ENCODE assay signal across 10 cellular contexts in the genomic region with DNA sequence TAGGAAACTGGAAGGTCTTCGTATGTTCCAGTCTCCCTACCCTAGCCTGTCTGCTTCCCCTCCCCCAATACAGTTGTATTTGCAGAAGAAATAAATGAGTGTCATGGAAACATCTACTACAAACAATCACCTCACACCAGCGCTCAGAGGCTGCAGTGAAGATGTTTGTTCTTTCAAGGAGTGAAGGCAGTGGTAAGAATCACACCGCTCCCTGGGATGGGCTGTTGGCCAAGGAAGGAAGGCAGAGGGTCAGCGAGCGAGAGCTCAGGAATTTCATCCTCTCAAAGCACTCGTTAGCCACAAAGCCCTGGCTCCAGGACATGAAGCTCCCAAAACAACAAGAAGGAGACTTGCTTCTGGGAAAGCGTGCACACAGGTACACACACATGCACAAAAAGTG. TPM values are rescaled to one million over a fixed set of nuclear protein-coding genes. Genes with fewer than 3 reads are reported as not detected.
A peak's percentile ranks its signal among the peaks of the same experiment; 100 is the strongest.
DNase-seq lines count a peak whose midpoint lies in the region; ATAC-seq, FAIRE-seq and TF ChIP-seq lines count a peak whose summit lies in the region.
"Had no signal": no experiment of that assay in that cellular context is flagged by ENCODE, and none has a peak within 500 bp of the region (broad histone marks: within the 10 kb centered on the region; RNA-seq: fewer than 3 reads in every experiment).

No MANE protein-coding gene starts in this region.

- H3K4me1 ChIP-seq in IMR-90 (ENCODE audit: control insufficient read depth, insufficient read depth, low read length), result no peaks in the 10 kb centered on the region
- peaks cover 19% of the 10 kb centered on the region for H3K4me1 ChIP-seq in neural progenitor cell
- H3K4me1 ChIP-seq in HepG2 (ENCODE audit: insufficient read depth, low read length), result no peaks in the 10 kb centered on the region

- H3K27ac ChIP-seq in IMR-90 (ENCODE audit: insufficient read depth, low read length), result no peak overlapping the region
- no peak overlapping the region for H3K27ac ChIP-seq in neural progenitor cell
- no peak overlapping the region for H3K27ac ChIP-seq in HepG2 (ENCODE audit: extremely low read length, insufficient read depth, low read length)
- H3K27ac ChIP-seq: neutrophil had no signal

- H3K4me2 ChIP-seq in IMR-90 (ENCODE audit: low read depth, low read length) (no peak overlapping the region), neural progenitor cell (peak overlapping the region; percentile 99), HepG2 (ENCODE audit: low read depth, low read length) (no peak overlapping the region)

- no peak overlapping the region for H3K18ac ChIP-seq in IMR-90 (ENCODE audit: low read depth, low read length)

- TF ChIP-seq RAD21 in IMR-90 (IDR thresholded peaks at IDR 0.05; ENCODE audit: low read length) (no peak), HepG2 (CRISPR knock-in tag; IDR thresholded peaks at IDR 0.05) (no peak)

- no peak overlapping the region for H2AK5ac ChIP-seq in IMR-90 (ENCODE audit: low read depth, low read length)

- no peak overlapping the region for H4K91ac ChIP-seq in IMR-90 (ENCODE audit: insufficient read depth, low read depth, low read length)

- H3K27me3 ChIP-seq in IMR-90 (ENCODE audit: control insufficient read depth, insufficient read depth, low read length), result peaks cover 42% of the 10 kb centered on the region
- peaks cover 78% of the 10 kb centered on the region for H3K27me3 ChIP-seq in neural progenitor cell
- peaks cover 3 to 55% of the 10 kb centered on the region in 2 experiments for H3K27me3 ChIP-seq in HepG2 (ENCODE audit: control insufficient read depth in 1 of 2, insufficient read depth in 2 of 2, low read length in 2 of 2)

- H3K4ac ChIP-seq in IMR-90 (ENCODE audit: low read depth, low read length), result no peak overlapping the region

- H3K9me3 ChIP-seq in IMR-90 (ENCODE audit: control insufficient read depth, insufficient read depth, low read length) (no peaks in the 10 kb centered on the region), neural progenitor cell (ENCODE audit: low read depth) (no peaks in the 10 kb centered on the region), HepG2 (ENCODE audit: low read length) (no peaks in the 10 kb centered on the region)
- H3K9me3 ChIP-seq: neutrophil had no signal

- no TSS peak for BruUV-seq in IMR-90 (replicated peaks; lab: Mats Ljungman, UMichigan)
- no TSS peak for BruUV-seq in HepG2 (replicated peaks; lab: Mats Ljungman, UMichigan)

- H2AFZ ChIP-seq in IMR-90 (replicated peaks; ENCODE audit: low read length, poor library complexity) (peak overlapping the region; percentile 32), neural progenitor cell (replicated peaks) (no peak overlapping the region), HepG2 (ENCODE audit: low read length) (no peak overlapping the region)

- no peak overlapping the region for H4K5ac ChIP-seq in IMR-90 (ENCODE audit: low read depth, low read length)

- H3K14ac ChIP-seq in IMR-90 (replicated peaks; ENCODE audit: low read depth, low read length), result no peak overlapping the region

- peaks cover 5% of the 10 kb centered on the region for H3F3A ChIP-seq in neural progenitor cell (ENCODE audit: low read depth)

- no peak overlapping the region for H2AK9ac ChIP-seq in IMR-90 (replicated peaks; ENCODE audit: low read depth, low read length, poor library complexity)

- in situ Hi-C loops in IMR-90 (cut with MboI; ENCODE audit: low sequenced_read_pairs) (no loop called here), HepG2 (cut with HindIII; ENCODE audit: extremely low pct_ligation_motif_present, low pct_unique_long_range_greater_than_20kb) (no loop called here)

- H3K4me3 ChIP-seq in IMR-90 (ENCODE audit: insufficient read depth, low read depth, low read length) (no peak overlapping the region), neural progenitor cell (peak overlapping the region; percentile 92), HepG2 (replicated peaks in 1 of 3; ENCODE audit: insufficient read depth in 1 of 3, low read depth in 2 of 3, low read length in 3 of 3) (no peak overlapping the region)

- no peak for TF ChIP-seq EP300 in HepG2 (IDR thresholded peaks at IDR 0.05; ENCODE audit: low read depth in 2 of 2, low read length in 2 of 2)
- TF ChIP-seq EP300 in HepG2 (CRISPR knock-in tag; IDR thresholded peaks at IDR 0.05; ENCODE audit: borderline replicate concordance), result no peak

- no peaks in the 10 kb centered on the region for H4K20me1 ChIP-seq in IMR-90 (ENCODE audit: insufficient read depth, low read length)
- peaks cover 32% of the 10 kb centered on the region for H4K20me1 ChIP-seq in neural progenitor cell (ENCODE audit: low read depth)
- 0 out of 2 replicates have a peak, but pooled peaks cover 4% of the 10 kb centered on the region for H4K20me1 ChIP-seq in HepG2 (ENCODE audit: insufficient read depth, low read length)

- H2BK15ac ChIP-seq in IMR-90 (ENCODE audit: low read depth, low read length), result no peak overlapping the region

- no peaks in the 10 kb centered on the region for H3K9me1 ChIP-seq in IMR-90 (ENCODE audit: insufficient read depth, low read length)

- H3K4me1 Mint-ChIP-seq in chondrocyte (ENCODE audit: low read depth) (peaks cover 30% of the 10 kb centered on the region), neural progenitor cell (peaks cover 23% of the 10 kb centered on the region)

- H3K4me3 Mint-ChIP-seq in chondrocyte (ENCODE audit: unreplicated experiment), result peak overlapping the region; percentile 83
- H3K4me3 Mint-ChIP-seq in neural progenitor cell, result peak overlapping the region; percentile 94

- H3K79me2 ChIP-seq in neural progenitor cell (ENCODE audit: low read depth) (peaks cover 14% of the 10 kb centered on the region), HepG2 (ENCODE audit: insufficient read depth, low read length) (no peaks in the 10 kb centered on the region)

- H3K27me3 Mint-ChIP-seq in chondrocyte (ENCODE audit: low read depth), result peaks cover 34% of the 10 kb centered on the region
- H3K27me3 Mint-ChIP-seq in neural progenitor cell (ENCODE audit: insufficient read depth, low read depth), result peaks cover 32% of the 10 kb centered on the region

- H4K8ac ChIP-seq in IMR-90 (ENCODE audit: low read depth in 2 of 2, low read length in 2 of 2), result no peak overlapping the region

- dilution Hi-C loops in IMR-90 (cut with HindIII; ENCODE audit: low sequenced_read_pairs, unreplicated experiment), result no loop called here

- CTCF ChIA-PET in IMR-90 (lab: Yijun Ruan, JAX) (no interaction called here), HepG2 (lab: Yijun Ruan, JAX; ENCODE audit: low intra/inter-chr PET ratio, low total read pairs) (no interaction called here)

- WGBS in IMR-90 (ENCODE audit: extremely low coverage in 2 of 2, insufficient read length in 1 of 2), 2 experiments, result no CpG with 5 or more reads among the region's 7 CpGs
- 58% methylated on average over 7 of the region's 7 CpGs for WGBS in HepG2 (ENCODE audit: low lambda C conversion rate)

- no peak overlapping the region for H2BK5ac ChIP-seq in IMR-90 (ENCODE audit: low read depth, low read length, poor library complexity, severe bottlenecking)

- H3K27ac Mint-ChIP-seq in chondrocyte (ENCODE audit: unreplicated experiment) (no peak overlapping the region), neural progenitor cell (no peak overlapping the region)

- no peak overlapping the region for H2BK120ac ChIP-seq in IMR-90 (ENCODE audit: low read depth, low read length)

- ATAC-seq in IMR-90 (ENCODE audit: low read depth), result no peak
- ATAC-seq in HG03439 (IDR thresholded peaks at IDR 0.05; ENCODE audit: unreplicated experiment), result no peak
- no peak for ATAC-seq in HepG2

- no peaks in the 10 kb centered on the region for H3K36me3 ChIP-seq in IMR-90 (ENCODE audit: control insufficient read depth, insufficient read depth, low read length)
- H3K36me3 ChIP-seq in neural progenitor cell, result no peaks in the 10 kb centered on the region
- H3K36me3 ChIP-seq in HepG2 (replicated peaks in 1 of 2; ENCODE audit: control insufficient read depth in 1 of 2, insufficient read depth in 2 of 2, low read length in 2 of 2), result no peaks in the 10 kb centered on the region
- H3K36me3 ChIP-seq: neutrophil had no signal

- no peaks in the 10 kb centered on the region for H3K9me3 Mint-ChIP-seq in chondrocyte (ENCODE audit: low read depth)
- H3K9me3 Mint-ChIP-seq in neural progenitor cell, result no peaks in the 10 kb centered on the region

- H3K9ac ChIP-seq in IMR-90 (ENCODE audit: low read depth, low read length), result no peak overlapping the region
- H3K9ac ChIP-seq in neural progenitor cell, result no peak overlapping the region
- no peak overlapping the region for H3K9ac ChIP-seq in HepG2 (ENCODE audit: insufficient read depth, low read depth, low read length)

- no peak for FAIRE-seq in urothelium cell line (lab: Jason Lieb, UNC)
- no peak for FAIRE-seq in HepG2 (lab: Jason Lieb, UNC)

- H3K36me3 Mint-ChIP-seq in chondrocyte (ENCODE audit: low read depth) (no peaks in the 10 kb centered on the region), neural progenitor cell (no peaks in the 10 kb centered on the region)

- no peak overlapping the region for H3K56ac ChIP-seq in IMR-90 (ENCODE audit: extremely low read depth, insufficient read depth, low read length)

- no peak overlapping the region for H3K23ac ChIP-seq in IMR-90 (ENCODE audit: low read depth, low read length)

- TF ChIP-seq POLR2A in IMR-90 (IDR thresholded peaks at IDR 0.05; ENCODE audit: low read depth, low read length), result no peak
- TF ChIP-seq POLR2A in HepG2 (IDR thresholded peaks at IDR 0.05; ENCODE audit: insufficient read depth in 1 of 2, low read depth in 2 of 2, low read length in 2 of 2), result no peak

- H3K79me1 ChIP-seq in IMR-90 (ENCODE audit: low read depth in 1 of 2, low read length in 2 of 2), result no peaks in the 10 kb centered on the region

- TF ChIP-seq CTCF in IMR-90 (conservative IDR thresholded peaks at IDR 0.05; ENCODE audit: low read depth, low read length) (no peak), chondrocyte (IDR thresholded peaks at IDR 0.05) (no peak), neural progenitor cell (IDR thresholded peaks at IDR 0.05) (no peak), HepG2 (CRISPR knock-in tag; IDR thresholded peaks at IDR 0.05) (no peak)

- no peak overlapping the region for H2BK20ac ChIP-seq in IMR-90 (ENCODE audit: low read depth, low read length)

- intact Hi-C loops in IMR-90 (cut with micrococcal nuclease), result no loop called here
- intact Hi-C loops in HepG2 (cut with micrococcal nuclease; ENCODE audit: unreplicated experiment), result no loop called here

- POLR2A ChIA-PET in IMR-90 (lab: Charles Lee; ENCODE audit: unreplicated experiment), result no interaction called here
- POLR2A ChIA-PET in HepG2 (lab: Yijun Ruan, JAX), result no interaction called here

- DNase-seq in DMS153 (lab: John Stamatoyannopoulos, UW) (peak; percentile 22), IMR-90 (no peak), chondrocyte (ENCODE audit: low spot score) (no peak), neural progenitor cell (ENCODE audit: low spot score) (no peak), urothelium cell line (ENCODE audit: low spot score) (no peak), HuH-7 (ENCODE audit: low spot score) (no peak), HepG2 (ENCODE audit: low spot score) (no peak)
- DNase-seq: NCI-H2171 treated with DMSO at 0.1 percent for 48 hours had no signal

RNA-seq across cellular contexts. Expression of gene IGSF9B, which starts 1.2 kb away (rescaled TPM):
- total RNA-seq in IMR-90 (2012; rRNA removed) (under 0.01 TPM in 1 of 2 replicates, not detected in the other), chondrocyte (8.4 to 18.3 TPM (median 9.3 TPM) in 3 replicates), neural progenitor cell (ENCODE audit: low replicate concordance) (1.3 and 5.4 TPM in 2 replicates), HepG2 (2016; rRNA removed; fragmentation: Illumina TruSeq; extraction: Trizol) (not detected in 2 replicates)
- polyA plus RNA-seq in IMR-90 (2012; rRNA removed) (0.10 and 0.13 TPM in 2 replicates), HepG2 (2011; rRNA removed) (not detected in 2 replicates)
- polyA plus RNA-seq in IMR-90 (2012; cell fraction: cytosol; rRNA removed), result 0.07 TPM in 1 of 2 replicates, not detected in the other
- polyA plus RNA-seq in IMR-90 (2012; cell fraction: nucleus; rRNA removed; ENCODE audit: low replicate concordance), result 0.47 and 0.55 TPM in 2 replicates
- total RNA-seq in HepG2 (2016; cell fraction: cytosol; rRNA removed; fragmentation: Illumina TruSeq; extraction: Trizol; ENCODE audit: low read depth), result not detected in 2 replicates
- total RNA-seq in HepG2 (2016; cell fraction: insoluble cytoplasmic fraction; rRNA removed; fragmentation: Illumina TruSeq; extraction: Trizol), result not detected in 2 replicates
- 0.09 TPM in 1 of 2 replicates, not detected in the other for total RNA-seq in HepG2 (2016; cell fraction: membrane; rRNA removed; fragmentation: Illumina TruSeq; extraction: Trizol)
- total RNA-seq in HepG2 (2016; cell fraction: nucleus; rRNA removed; fragmentation: Illumina TruSeq; extraction: Trizol), result not detected in 2 replicates
- polyA plus RNA-seq in HepG2 (2011; cell fraction: cytosol; rRNA removed), result not detected in 2 replicates
- polyA plus RNA-seq in HepG2 (2011; cell fraction: nucleus; rRNA removed), result 0.19 and 0.21 TPM in 2 replicates
- not detected in 2 replicates for polyA plus RNA-seq in HepG2 (2012)
- polyA plus RNA-seq in HepG2 (2016; cell fraction: cytosol; fragmentation: Illumina TruSeq; extraction: Trizol; ENCODE audit: low read depth), result not detected in 2 replicates
- polyA plus RNA-seq in HepG2 (2016; cell fraction: insoluble cytoplasmic fraction; fragmentation: Illumina TruSeq; extraction: Trizol; ENCODE audit: low read depth), result not detected in 2 replicates
- not detected in 2 replicates for polyA plus RNA-seq in HepG2 (2016; cell fraction: membrane; fragmentation: Illumina TruSeq; extraction: Trizol; ENCODE audit: low read depth)
- polyA plus RNA-seq in HepG2 (2016; cell fraction: nucleus; fragmentation: Illumina TruSeq; extraction: Trizol; ENCODE audit: insufficient read depth, low read depth), result not detected in 2 replicates
- polyA minus RNA-seq in HepG2 (2011; rRNA and poly(A)+ RNA removed; ENCODE audit: low replicate concordance), result not detected in 2 replicates
- not detected in 2 replicates for polyA minus RNA-seq in HepG2 (2011; cell fraction: cytosol; rRNA and poly(A)+ RNA removed)
- not detected in 2 replicates for polyA minus RNA-seq in HepG2 (2011; cell fraction: nucleus; rRNA and poly(A)+ RNA removed)
